8 cellular contexts compared by ENCODE assay signal in the genomic region with DNA sequence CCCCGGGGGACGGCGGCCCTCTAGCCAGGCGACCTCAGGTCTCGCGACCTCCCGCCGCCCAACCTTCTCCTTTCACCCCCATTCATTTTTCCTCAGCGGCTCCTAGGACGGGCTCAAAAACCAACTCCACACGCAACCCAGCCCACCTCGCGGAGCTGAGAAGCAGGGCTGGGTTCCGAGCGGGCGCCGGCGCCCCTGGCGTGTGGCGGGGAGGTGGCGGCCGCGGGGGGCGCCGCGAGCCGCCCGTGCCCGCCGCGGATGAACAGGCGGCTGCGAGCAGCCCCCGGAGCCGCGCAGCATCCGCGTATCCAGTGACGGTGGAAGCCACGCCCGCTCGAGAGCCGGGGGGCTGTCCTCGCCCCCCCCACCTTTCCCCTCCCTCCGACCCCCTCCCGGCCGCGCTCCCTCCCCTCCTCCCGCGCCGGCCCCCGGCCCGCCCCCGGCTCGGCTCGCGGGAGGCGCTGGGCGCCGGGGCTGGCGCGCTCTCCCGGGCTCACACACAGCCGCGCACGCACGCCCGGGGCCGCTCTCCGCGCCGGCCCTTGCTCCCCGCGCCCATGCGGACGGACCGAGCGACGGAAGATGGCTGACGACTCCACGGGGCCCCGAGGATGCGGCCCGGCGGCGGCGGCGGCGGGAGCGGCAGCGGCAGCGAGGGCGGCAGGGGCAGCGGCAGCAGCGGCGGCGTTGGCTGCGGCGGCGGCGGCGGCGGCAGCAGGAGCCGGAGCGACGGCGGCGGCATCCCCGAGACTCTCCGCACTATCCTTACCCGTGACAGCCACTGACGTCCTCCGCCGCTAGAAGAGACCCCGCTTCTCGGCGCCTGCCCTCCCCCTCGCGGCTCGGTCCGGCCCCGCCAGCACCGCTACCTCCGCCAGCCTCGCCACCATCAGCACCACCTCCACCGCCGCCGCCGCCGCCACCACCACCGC. TPM values are rescaled to one million over a fixed set of nuclear protein-coding genes. Genes with fewer than 3 reads are reported as not detected.
DNase-seq lines count a peak whose midpoint lies in the region; TF ChIP-seq lines count a peak whose summit lies in the region.

A gene with protein sequence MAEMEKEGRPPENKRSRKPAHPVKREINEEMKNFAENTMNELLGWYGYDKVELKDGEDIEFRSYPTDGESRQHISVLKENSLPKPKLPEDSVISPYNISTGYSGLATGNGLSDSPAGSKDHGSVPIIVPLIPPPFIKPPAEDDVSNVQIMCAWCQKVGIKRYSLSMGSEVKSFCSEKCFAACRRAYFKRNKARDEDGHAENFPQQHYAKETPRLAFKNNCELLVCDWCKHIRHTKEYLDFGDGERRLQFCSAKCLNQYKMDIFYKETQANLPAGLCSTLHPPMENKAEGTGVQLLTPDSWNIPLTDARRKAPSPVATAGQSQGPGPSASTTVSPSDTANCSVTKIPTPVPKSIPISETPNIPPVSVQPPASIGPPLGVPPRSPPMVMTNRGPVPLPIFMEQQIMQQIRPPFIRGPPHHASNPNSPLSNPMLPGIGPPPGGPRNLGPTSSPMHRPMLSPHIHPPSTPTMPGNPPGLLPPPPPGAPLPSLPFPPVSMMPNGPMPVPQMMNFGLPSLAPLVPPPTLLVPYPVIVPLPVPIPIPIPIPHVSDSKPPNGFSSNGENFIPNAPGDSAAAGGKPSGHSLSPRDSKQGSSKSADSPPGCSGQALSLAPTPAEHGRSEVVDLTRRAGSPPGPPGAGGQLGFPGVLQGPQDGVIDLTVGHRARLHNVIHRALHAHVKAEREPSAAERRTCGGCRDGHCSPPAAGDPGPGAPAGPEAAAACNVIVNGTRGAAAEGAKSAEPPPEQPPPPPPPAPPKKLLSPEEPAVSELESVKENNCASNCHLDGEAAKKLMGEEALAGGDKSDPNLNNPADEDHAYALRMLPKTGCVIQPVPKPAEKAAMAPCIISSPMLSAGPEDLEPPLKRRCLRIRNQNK (plus strand): TSS at position 482 of the 932 bp plus-strand sequence. CDS start 500 bp downstream, outside the sequence.

- CTCF ChIA-PET in HEK293 (lab: Yijun Ruan, JAX): interaction anchor here (0.6 to 4.7 kb wide), 15 partner anchors 12 to 574 kb away, joined by 3 to 21 read pairs (median 4); a partner anchor contains a TSS

- H3K27me3 ChIP-seq in fibroblast of lung (ENCODE audit: control insufficient read depth, insufficient read depth, low read length) (no peaks in the 10 kb centered on the region), muscle layer of colon (ENCODE audit: control insufficient read depth in 1 of 2, insufficient read depth in 2 of 2, low read length in 2 of 2) (peaks cover 0 to 5% of the 10 kb centered on the region in 2 donors)

- H4K20me1 ChIP-seq in fibroblast of lung (ENCODE audit: control insufficient read depth, extremely low read depth, insufficient read depth, low read length): no peaks in the 10 kb centered on the region

- peaks cover 25% of the 10 kb centered on the region for H3K4me1 Mint-ChIP-seq in activated T-cell treated with anti-CD3 and anti-CD28 coated beads, Interleukin-2, amount 50 U/mL, for 24 hours (ENCODE audit: low read depth)

- peaks cover 5% of the 10 kb centered on the region for H3K36me3 Mint-ChIP-seq in activated T-cell treated with anti-CD3 and anti-CD28 coated beads, Interleukin-2, amount 50 U/mL, for 24 hours (ENCODE audit: low read depth)

- H3K4me2 ChIP-seq in fibroblast of lung (ENCODE audit: extremely low read depth, insufficient read depth, low read length): peak within 1 kb of the TSS; percentile 95

- H3K9me3 Mint-ChIP-seq in activated T-cell treated with anti-CD3 and anti-CD28 coated beads, Interleukin-2, amount 50 U/mL, for 24 hours: no peaks in the 10 kb centered on the region

- peak within 1 kb of the TSS; percentile 96 for H2AFZ ChIP-seq in fibroblast of lung (ENCODE audit: low read length)

- DNase-seq in DMS53 treated with DMSO at 0.1 percent for 48 hours (lab: John Stamatoyannopoulos, UW; ENCODE audit: unreplicated experiment) (peak; percentile 21), NCI-H526 (lab: John Stamatoyannopoulos, UW) (peak; percentile 43 to 87), fibroblast of lung (ENCODE audit: low read depth in 2 of 2) (peak in 1 of 2 donors; percentile 53)
- DNase-seq in activated T-cell treated with anti-CD3 and anti-CD28 coated beads, Interleukin-2, amount 50 U/mL, for 24 hours: peak; percentile 69
- no peak for DNase-seq in central memory CD4-positive, alpha-beta T cell

- H3K4me3 ChIP-seq in HEK293 (ENCODE audit: low read depth, low read length) (peak within 1 kb of the TSS; percentile 88), fibroblast of lung (replicated peaks in 1 of 4; ENCODE audit: control extremely low read depth in 1 of 4, insufficient read depth in 1 of 4, low read depth in 3 of 4, low read length in 4 of 4) (peak within 1 kb of the TSS; percentile 67 to 94 (median 86)), muscle layer of colon (ENCODE audit: low read depth in 1 of 2, low read length in 2 of 2) (peak within 1 kb of the TSS; percentile 85 to 91)

- POLR2A ChIA-PET in HEK293 (lab: Yijun Ruan, JAX): interaction anchor here (0.6 to 9.4 kb wide), 4 partner anchors 30 to 351 kb away, joined by 3 to 104 read pairs (median 10); a partner anchor contains a TSS

- peaks cover 43% of the 10 kb centered on the region for H3K27me3 Mint-ChIP-seq in activated T-cell treated with anti-CD3 and anti-CD28 coated beads, Interleukin-2, amount 50 U/mL, for 24 hours

- peaks cover 46% of the 10 kb centered on the region for H3K79me2 ChIP-seq in fibroblast of lung (ENCODE audit: control insufficient read depth, insufficient read depth, low read length)

- peak within 1 kb of the TSS; percentile 82 for H3K27ac Mint-ChIP-seq in activated T-cell treated with anti-CD3 and anti-CD28 coated beads, Interleukin-2, amount 50 U/mL, for 24 hours

- TF ChIP-seq CTCF in HEK293 (tag by site-specific recombination; IDR thresholded peaks at IDR 0.05) (0 out of 2 replicates have a peak, but pooled peaks have one; percentile 17), fibroblast of lung (conservative IDR thresholded peaks at IDR 0.05 in 1 of 2, IDR thresholded peaks at IDR 0.05 in 1 of 2; ENCODE audit: low read depth in 1 of 2, low read length in 2 of 2) (no peak)

- peaks cover 29% of the 10 kb centered on the region for H3K4me1 ChIP-seq in HEK293 (ENCODE audit: control insufficient read depth, insufficient read depth, low read length)
- H3K4me1 ChIP-seq in fibroblast of lung (ENCODE audit: control insufficient read depth, extremely low read depth, insufficient read depth, low read length): peaks cover 11% of the 10 kb centered on the region
- H3K4me1 ChIP-seq in muscle layer of colon (ENCODE audit: insufficient read depth, low read length): peaks cover 27% of the 10 kb centered on the region

- H3K9me3 ChIP-seq in HEK293 (ENCODE audit: control insufficient read depth, insufficient read depth, low read depth, low read length) (no peaks in the 10 kb centered on the region), fibroblast of lung (ENCODE audit: control insufficient read depth, insufficient read depth, low read depth, low read length) (no peaks in the 10 kb centered on the region), muscle layer of colon (ENCODE audit: low read length) (no peaks in the 10 kb centered on the region)

- peak within 1 kb of the TSS; percentile 84 for H3K4me3 Mint-ChIP-seq in activated T-cell treated with anti-CD3 and anti-CD28 coated beads, Interleukin-2, amount 50 U/mL, for 24 hours

- H3K27ac ChIP-seq in HEK293 (ENCODE audit: extremely low read depth, low read depth, low read length) (peak within 1 kb of the TSS; percentile 94), fibroblast of lung (ENCODE audit: insufficient read depth, low read length) (peak within 1 kb of the TSS; percentile 84), muscle layer of colon (ENCODE audit: low read depth, low read length) (peak within 1 kb of the TSS; percentile 95), temporal lobe (ENCODE audit: low read depth, low read length) (peak within 1 kb of the TSS; percentile 92)

- H3K9ac ChIP-seq in fibroblast of lung (ENCODE audit: insufficient read depth, low read length) (peak within 1 kb of the TSS; percentile 79), muscle layer of colon (ENCODE audit: low read length) (peak within 1 kb of the TSS; percentile 65)

- H3K36me3 ChIP-seq in HEK293 (ENCODE audit: control insufficient read depth in 2 of 2, insufficient read depth in 1 of 2, low read length in 2 of 2) (no peaks in the 10 kb centered on the region), fibroblast of lung (ENCODE audit: control insufficient read depth, insufficient read depth, low read length) (no peaks in the 10 kb centered on the region), muscle layer of colon (ENCODE audit: insufficient read depth, low read length) (no peaks in the 10 kb centered on the region)

TF ChIP-seq in HEK293, 187 proteins besides CTCF, POLR2A, EP300 and RAD21 (continues in another document):
- no peak for TF ChIP-seq ZNF785 (tag by site-specific recombination; IDR thresholded peaks at IDR 0.05)
- TF ChIP-seq ZNF791 (tag by site-specific recombination; IDR thresholded peaks at IDR 0.05): no peak
- TF ChIP-seq, protein P1, sequence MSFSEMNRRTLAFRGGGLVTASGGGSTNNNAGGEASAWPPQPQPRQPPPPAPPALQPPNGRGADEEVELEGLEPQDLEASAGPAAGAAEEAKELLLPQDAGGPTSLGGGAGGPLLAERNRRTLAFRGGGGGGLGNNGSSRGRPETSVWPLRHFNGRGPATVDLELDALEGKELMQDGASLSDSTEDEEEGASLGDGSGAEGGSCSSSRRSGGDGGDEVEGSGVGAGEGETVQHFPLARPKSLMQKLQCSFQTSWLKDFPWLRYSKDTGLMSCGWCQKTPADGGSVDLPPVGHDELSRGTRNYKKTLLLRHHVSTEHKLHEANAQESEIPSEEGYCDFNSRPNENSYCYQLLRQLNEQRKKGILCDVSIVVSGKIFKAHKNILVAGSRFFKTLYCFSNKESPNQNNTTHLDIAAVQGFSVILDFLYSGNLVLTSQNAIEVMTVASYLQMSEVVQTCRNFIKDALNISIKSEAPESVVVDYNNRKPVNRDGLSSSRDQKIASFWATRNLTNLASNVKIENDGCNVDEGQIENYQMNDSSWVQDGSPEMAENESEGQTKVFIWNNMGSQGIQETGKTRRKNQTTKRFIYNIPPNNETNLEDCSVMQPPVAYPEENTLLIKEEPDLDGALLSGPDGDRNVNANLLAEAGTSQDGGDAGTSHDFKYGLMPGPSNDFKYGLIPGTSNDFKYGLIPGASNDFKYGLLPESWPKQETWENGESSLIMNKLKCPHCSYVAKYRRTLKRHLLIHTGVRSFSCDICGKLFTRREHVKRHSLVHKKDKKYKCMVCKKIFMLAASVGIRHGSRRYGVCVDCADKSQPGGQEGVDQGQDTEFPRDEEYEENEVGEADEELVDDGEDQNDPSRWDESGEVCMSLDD (tag by site-specific recombination; IDR thresholded peaks at IDR 0.05): no peak
- no peak for TF ChIP-seq ZNF394 (tag by site-specific recombination; IDR thresholded peaks at IDR 0.05; ENCODE audit: borderline replicate concordance)
- 0 out of 2 replicates have a peak, but pooled peaks have one; percentile 24 for TF ChIP-seq ZNF561 (tag by site-specific recombination; IDR thresholded peaks at IDR 0.05; ENCODE audit: borderline replicate concordance)

RNA-seq across cellular contexts. Expression of the gene that starts here (rescaled TPM):
- total RNA-seq in fibroblast of lung (5.6 and 6.3 TPM in 2 replicates), temporal lobe (58.0 TPM)
- polyA plus RNA-seq in fibroblast of lung: 2.3 and 2.7 TPM in 2 replicates
- 7.4 and 10.4 TPM in 2 replicates for polyA plus RNA-seq in fibroblast of lung (2012)
- polyA minus RNA-seq in fibroblast of lung (ENCODE audit: low replicate concordance): 1.3 and 3.3 TPM in 2 replicates
